In genomic region chr11:70944141-70944540, GRCh38 we compare ENCODE assay signal across 29 cellular contexts.
"Had no signal": no experiment of that assay in that cellular context is flagged by ENCODE, and none has a peak within 500 bp of the region (broad histone marks: within the 10 kb centered on the region; RNA-seq: fewer than 3 reads in every experiment).

No MANE protein-coding gene starts in this region.

- H3K9me3 ChIP-seq: ovary, thyroid gland had no signal

- H3K4me3 Mint-ChIP-seq: natural killer cell; nephron; neural progenitor cell; stimulated activated effector memory CD8-positive, alpha-beta T cell treated with anti-CD3 and anti-CD28 coated beads, Interleukin-12 subunit alpha, Interleukin-12 subunit beta, amount 100 ng/mL, for 72 hours; stimulated activated naive B cell treated with anti-CD40 and anti-IgM and Interleukin-4, amounts not matched to agents 10 μg/mL and 1 μg/mL and 100 μg/mL, for 72 hours; stimulated activated naive CD8-positive, alpha-beta T cell treated with anti-CD3 and anti-CD28 coated beads, Interleukin-15, Interleukin-2, amounts not matched to agents 100 ng/mL and 50 ng/mL, for 24 hours had no signal

- H3K36me3 Mint-ChIP-seq: stimulated activated effector memory CD8-positive, alpha-beta T cell treated with anti-CD3 and anti-CD28 coated beads, Interleukin-12 subunit alpha, Interleukin-12 subunit beta, amount 100 ng/mL, for 72 hours had no signal

- FAIRE-seq: small intestine, urothelium cell line had no signal

- H3K27me3 ChIP-seq: neural progenitor cell, ovary, right lobe of liver, sigmoid colon, stomach, thyroid gland, tibial nerve, upper lobe of left lung, vagina had no signal

- ATAC-seq: natural killer cell; psoas muscle; right cardiac atrium; right lobe of liver; stimulated activated effector memory CD8-positive, alpha-beta T cell treated with anti-CD3 and anti-CD28 coated beads, Interleukin-12 subunit alpha, Interleukin-12 subunit beta, amount 100 ng/mL, for 72 hours; stimulated activated naive B cell treated with anti-CD40 and anti-IgM and Interleukin-4, amounts not matched to agents 10 μg/mL and 1 μg/mL and 100 μg/mL, for 72 hours had no signal

- H3K27ac Mint-ChIP-seq: natural killer cell; nephron; neural progenitor cell; progenitor cell of endocrine pancreas; stimulated activated effector memory CD8-positive, alpha-beta T cell treated with anti-CD3 and anti-CD28 coated beads, Interleukin-12 subunit alpha, Interleukin-12 subunit beta, amount 100 ng/mL, for 72 hours; stimulated activated naive B cell treated with anti-CD40 and anti-IgM and Interleukin-4, amounts not matched to agents 10 μg/mL and 1 μg/mL and 100 μg/mL, for 72 hours; stimulated activated naive CD8-positive, alpha-beta T cell treated with anti-CD3 and anti-CD28 coated beads, Interleukin-15, Interleukin-2, amounts not matched to agents 100 ng/mL and 50 ng/mL, for 24 hours had no signal

- DNase-seq: natural killer cell; occipital lobe; ovary; posterior cingulate gyrus; right cardiac atrium; sigmoid colon; small intestine; stimulated activated CD4-positive, alpha-beta T cell treated with anti-CD3 and anti-CD28 coated beads, Interleukin-15, amount 100 ng/mL, for 24 hours; stimulated activated CD4-positive, alpha-beta T cell treated with anti-CD3 and anti-CD28 coated beads, Interleukin-2, amount 100 ng/mL, for 24 hours; stimulated activated CD4-positive, alpha-beta T cell treated with anti-CD3 and anti-CD28 coated beads, Interleukin-2, amount 100 ng/mL, for 48 hours; stimulated activated CD4-positive, alpha-beta T cell treated with anti-CD3 and anti-CD28 coated beads, Interleukin-4, amount 100 ng/mL, for 24 hours; stimulated activated naive B cell treated with anti-CD40 and anti-IgM and Interleukin-4, amounts not matched to agents 10 μg/mL and 1 μg/mL and 100 μg/mL, for 72 hours; stimulated activated naive CD4-positive, alpha-beta T cell treated with Interleukin-2 at 50 U/mL for 16 hours; stomach; thyroid gland; trophoblast cell had no signal

- H3K36me3 ChIP-seq: neural progenitor cell, ovary, right lobe of liver, sigmoid colon, thoracic aorta, thyroid gland, tibial nerve, upper lobe of left lung, vagina had no signal

- H3K4me2 ChIP-seq: neural progenitor cell had no signal

- H3K4me1 ChIP-seq: neural progenitor cell, parathyroid adenoma, psoas muscle, sigmoid colon, tibial nerve, upper lobe of left lung, vagina had no signal

- H3K4me3 ChIP-seq: neural progenitor cell, ovary, psoas muscle, right lobe of liver, sigmoid colon, stomach, thoracic aorta, thyroid gland, tibial nerve, upper lobe of left lung, vagina had no signal

- H3K27ac ChIP-seq: neural progenitor cell, ovary, parathyroid adenoma, psoas muscle, right lobe of liver, sigmoid colon, stomach, thoracic aorta, thyroid gland, tibial nerve, upper lobe of left lung, vagina had no signal

- H3K27me3 Mint-ChIP-seq: progenitor cell of endocrine pancreas had no signal

- H3K9ac ChIP-seq: neural progenitor cell, parathyroid adenoma had no signal

- H3K79me2 ChIP-seq: parathyroid adenoma had no signal

- H2AFZ ChIP-seq: neural progenitor cell, parathyroid adenoma had no signal

- H3K4me1 Mint-ChIP-seq: natural killer cell; neural progenitor cell; stimulated activated effector memory CD8-positive, alpha-beta T cell treated with anti-CD3 and anti-CD28 coated beads, Interleukin-12 subunit alpha, Interleukin-12 subunit beta, amount 100 ng/mL, for 72 hours; stimulated activated naive B cell treated with anti-CD40 and anti-IgM and Interleukin-4, amounts not matched to agents 10 μg/mL and 1 μg/mL and 100 μg/mL, for 72 hours had no signal
